ENCODE assay signal across 8 cellular contexts in the genomic region with DNA sequence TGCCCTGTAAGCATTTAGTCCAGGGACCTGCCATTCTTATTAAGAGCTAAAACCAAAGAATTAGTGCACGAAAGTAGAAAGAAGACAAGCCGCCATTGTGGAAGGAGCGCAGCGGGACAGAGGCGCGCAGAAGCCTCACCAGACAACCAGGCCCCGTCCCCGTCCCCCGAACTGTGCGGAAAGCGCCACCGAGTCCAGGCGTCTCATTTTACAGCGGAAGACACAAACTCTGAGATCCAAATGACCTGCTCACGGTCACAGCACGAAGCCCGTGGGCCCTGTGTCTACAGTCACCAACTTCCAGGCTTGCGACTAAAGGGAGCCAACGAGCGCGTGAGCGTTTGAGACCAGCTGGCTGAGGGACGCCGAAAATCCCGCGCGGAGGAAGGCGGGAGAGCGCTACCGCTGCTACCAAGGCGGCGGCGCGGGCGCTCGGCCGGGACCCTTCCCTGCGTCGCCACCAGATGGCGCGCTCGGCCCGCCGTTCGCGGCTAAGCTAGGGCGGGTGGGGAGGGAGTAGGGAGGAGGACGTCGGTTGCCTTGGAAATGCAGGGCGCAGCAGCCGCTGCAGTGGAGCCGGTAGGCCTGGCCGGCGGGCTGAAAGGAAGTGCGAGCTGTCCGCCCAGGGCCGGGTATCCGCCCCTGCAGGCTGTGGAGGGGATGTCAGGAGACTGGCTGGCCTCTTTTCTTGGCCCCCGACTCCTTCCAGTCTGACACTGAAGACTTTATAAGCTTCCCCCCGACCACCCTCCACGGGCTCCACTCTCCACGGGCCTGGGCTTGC. TPM values are rescaled to one million over a fixed set of nuclear protein-coding genes. Genes with fewer than 3 reads are reported as not detected.
DNase-seq lines count a peak whose midpoint lies in the region; ATAC-seq and TF ChIP-seq lines count a peak whose summit lies in the region.

No MANE protein-coding gene starts in this region.

- H3K9ac ChIP-seq in H9 (ENCODE audit: extremely low read depth, insufficient read length, low read length) (peak overlapping the region; percentile 78), Loucy (ENCODE audit: low read depth, low read length, poor library complexity, severe bottlenecking) (peak overlapping the region; percentile 84), neural progenitor cell (no peak overlapping the region), stomach smooth muscle (ENCODE audit: low read length in 2 of 2) (peak overlapping the region; percentile 88 to 94)

- no peak overlapping the region for H3K4ac ChIP-seq in H9 (ENCODE audit: low read depth, low read length)

- H3K27me3 ChIP-seq in H9 (ENCODE audit: insufficient read depth, low read length) (no peaks in the 10 kb centered on the region), Loucy (ENCODE audit: insufficient read depth, low read length, poor library complexity, severe bottlenecking) (no peaks in the 10 kb centered on the region), RWPE2 (ENCODE audit: insufficient read depth, poor library complexity, severe bottlenecking) (no peaks in the 10 kb centered on the region), foreskin keratinocyte (no peaks in the 10 kb centered on the region), neural progenitor cell (no peaks in the 10 kb centered on the region), stomach smooth muscle (ENCODE audit: control insufficient read depth in 1 of 2, insufficient read depth in 2 of 2, low read length in 2 of 2) (no peaks in the 10 kb centered on the region)

- no peak overlapping the region for H3K27ac ChIP-seq in H9 (ENCODE audit: insufficient read length, low read depth, low read length)
- H3K27ac ChIP-seq in RWPE2 (ENCODE audit: poor library complexity, severe bottlenecking) = peak overlapping the region; percentile 36
- H3K27ac ChIP-seq in foreskin keratinocyte = peak overlapping the region; percentile 8
- H3K27ac ChIP-seq in neural progenitor cell = peak overlapping the region; percentile 52
- H3K27ac ChIP-seq in stomach smooth muscle (ENCODE audit: low read length) = peak overlapping the region; percentile 70

- H3K27me3 Mint-ChIP-seq in H9 (ENCODE audit: low read depth) (peaks cover 3% of the 10 kb centered on the region), neural progenitor cell (ENCODE audit: insufficient read depth, low read depth) (peaks cover 3% of the 10 kb centered on the region)

- no peaks in the 10 kb centered on the region; the same call in 1 of the 2 replicates for H3K4me1 ChIP-seq in H9 (ENCODE audit: insufficient read depth, low read length)
- peaks cover 13% of the 10 kb centered on the region for H3K4me1 ChIP-seq in Loucy (ENCODE audit: insufficient read depth, low read length, poor library complexity, severe bottlenecking)
- H3K4me1 ChIP-seq in RWPE2 (ENCODE audit: insufficient read depth, poor library complexity, severe bottlenecking) = peaks cover 2% of the 10 kb centered on the region
- no peaks in the 10 kb centered on the region for H3K4me1 ChIP-seq in foreskin keratinocyte
- peaks cover 7% of the 10 kb centered on the region for H3K4me1 ChIP-seq in neural progenitor cell
- H3K4me1 ChIP-seq in stomach smooth muscle (ENCODE audit: control insufficient read depth, insufficient read depth, low read length) = peaks cover 9% of the 10 kb centered on the region

- H3K4me2 ChIP-seq in H9 (ENCODE audit: insufficient read depth, insufficient read length, low read length) (peak overlapping the region; percentile 78), Loucy (ENCODE audit: low read depth, low read length, poor library complexity, severe bottlenecking) (peak overlapping the region; percentile 82), neural progenitor cell (peak overlapping the region; percentile 71)

- peak overlapping the region; percentile 85 for H3K4me3 ChIP-seq in Loucy (ENCODE audit: low read length, poor library complexity, severe bottlenecking)
- peak overlapping the region; percentile 32 for H3K4me3 ChIP-seq in RWPE2 (ENCODE audit: severe bottlenecking)
- peak overlapping the region; percentile 40 for H3K4me3 ChIP-seq in neural progenitor cell
- H3K4me3 ChIP-seq in stomach smooth muscle (ENCODE audit: low read length in 2 of 2) = peak overlapping the region; percentile 91 to 94

- H3K4me3 Mint-ChIP-seq in H9 (peak overlapping the region; percentile 75 to 82), neural progenitor cell (peak overlapping the region; percentile 78)

- no peak overlapping the region for H3K23ac ChIP-seq in H9 (ENCODE audit: insufficient read length, low read depth, low read length)

- peak overlapping the region; percentile 84 to 96 (median 93); a peak in 5 of 7 replicates for H3K27ac Mint-ChIP-seq in H9
- H3K27ac Mint-ChIP-seq in neural progenitor cell = peak overlapping the region; percentile 93

- H4K5ac ChIP-seq in H9 (ENCODE audit: insufficient read length, low read depth, low read length) = no peak overlapping the region

- H4K91ac ChIP-seq in H9 (ENCODE audit: insufficient read length, low read depth, low read length) = no peak overlapping the region

- H2BK120ac ChIP-seq in H9 (ENCODE audit: low read depth, low read length, poor library complexity, severe bottlenecking) = no peak overlapping the region

- H3K79me2 ChIP-seq in H9 (ENCODE audit: insufficient read depth, low read length) (no peaks in the 10 kb centered on the region), Loucy (ENCODE audit: insufficient read depth, low read length) (no peaks in the 10 kb centered on the region), neural progenitor cell (ENCODE audit: low read depth) (no peaks in the 10 kb centered on the region)

- no peaks in the 10 kb centered on the region for H3K79me1 ChIP-seq in H9 (ENCODE audit: insufficient read depth, low read depth, low read length, poor library complexity, severe bottlenecking)

- H4K20me1 ChIP-seq in H9 (ENCODE audit: control insufficient read depth, insufficient read depth, insufficient read length) (no peaks in the 10 kb centered on the region), Loucy (ENCODE audit: insufficient read depth, low read length, poor library complexity, severe bottlenecking) (no peaks in the 10 kb centered on the region), neural progenitor cell (ENCODE audit: low read depth) (no peaks in the 10 kb centered on the region)

- H3K9me2 ChIP-seq in Loucy (replicated peaks; ENCODE audit: low read depth, low read length) = no peaks in the 10 kb centered on the region

- peak overlapping the region; percentile 88 for H3K18ac ChIP-seq in H9 (ENCODE audit: insufficient read length, low read depth, low read length)

- H2AFZ ChIP-seq in H9 (ENCODE audit: low read length) (peak overlapping the region; percentile 66), Loucy (ENCODE audit: low read length) (peak overlapping the region; percentile 94), neural progenitor cell (replicated peaks) (peak overlapping the region; percentile 97)

- DNase-seq in G401 (ENCODE audit: low spot score) = peak; percentile 86
- peak; percentile 97 for DNase-seq in H9
- DNase-seq in RWPE2 (ENCODE audit: low spot score) = peak; percentile 84
- peak; percentile 96 for DNase-seq in activated effector memory CD4-positive, alpha-beta T cell treated with anti-CD3 and anti-CD28 coated beads, Interleukin-2, amount 50 U/mL, for 16 hours
- DNase-seq in foreskin keratinocyte = peak; percentile 50 to 73
- DNase-seq in neural progenitor cell (ENCODE audit: low spot score) = peak; percentile 98

- H2BK15ac ChIP-seq in H9 (ENCODE audit: low read depth, low read length) = no peak overlapping the region

- H3F3A ChIP-seq in Loucy (ENCODE audit: low read depth) = no peaks in the 10 kb centered on the region
- H3F3A ChIP-seq in neural progenitor cell (ENCODE audit: low read depth) = peaks cover 10% of the 10 kb centered on the region

- peak; percentile 98 for ATAC-seq in RWPE2 (ENCODE audit: low read depth)
- ATAC-seq in foreskin keratinocyte = peak; percentile 99

- H2BK12ac ChIP-seq in H9 (ENCODE audit: insufficient read length, low read depth, low read length) = peak overlapping the region; percentile 3

- H3K36me3 Mint-ChIP-seq in H9 (ENCODE audit: insufficient read depth in 1 of 3, low read depth in 3 of 3) (peaks cover 14 to 30% (median 18%) of the 10 kb centered on the region in 3 experiments), neural progenitor cell (peaks cover 6% of the 10 kb centered on the region)

- H3K14ac ChIP-seq in H9 (ENCODE audit: insufficient read depth, low read length) = peak overlapping the region; percentile 96

- no peak overlapping the region for H4K8ac ChIP-seq in H9 (replicated peaks; ENCODE audit: insufficient read length, low read depth, low read length)

- H3K9me3 ChIP-seq in H9 (ENCODE audit: control insufficient read depth, low read depth, low read length) = no peaks in the 10 kb centered on the region
- no peaks in the 10 kb centered on the region for H3K9me3 ChIP-seq in Loucy (ENCODE audit: insufficient read depth, low read depth, low read length)
- H3K9me3 ChIP-seq in RWPE2 (ENCODE audit: severe bottlenecking) = no peaks in the 10 kb centered on the region
- peaks cover 9% of the 10 kb centered on the region for H3K9me3 ChIP-seq in neural progenitor cell (ENCODE audit: low read depth)
- H3K9me3 ChIP-seq in stomach smooth muscle (ENCODE audit: control insufficient read depth in 2 of 2, low read length in 2 of 2) = no peaks in the 10 kb centered on the region

- WGBS in H9 (ENCODE audit: extremely low coverage, insufficient read length, low lambda C conversion rate) = no CpG with 5 or more reads among the region's 62 CpGs

- H2BK20ac ChIP-seq in H9 (ENCODE audit: low read depth, low read length, poor library complexity, severe bottlenecking) = no peak overlapping the region

- H2BK5ac ChIP-seq in H9 (ENCODE audit: insufficient read length, low read length) = no peak overlapping the region

- in situ Hi-C loops in G401 (cut with HindIII; ENCODE audit: low sequenced_read_pairs) = no loop called here

- H3K4me1 Mint-ChIP-seq in H9 (peaks cover 7 to 11% of the 10 kb centered on the region in 2 experiments), neural progenitor cell (peaks cover 13% of the 10 kb centered on the region)

- H3K56ac ChIP-seq in H9 (ENCODE audit: insufficient read length, low read depth, low read length) = no peak overlapping the region

- no peak overlapping the region for H3T11ph ChIP-seq in H9 (ENCODE audit: low read length)

- no peaks in the 10 kb centered on the region for H3K36me3 ChIP-seq in Loucy (ENCODE audit: insufficient read depth, low read length)
- H3K36me3 ChIP-seq in RWPE2 (ENCODE audit: low read depth) = no peaks in the 10 kb centered on the region
- no peaks in the 10 kb centered on the region for H3K36me3 ChIP-seq in neural progenitor cell
- no peaks in the 10 kb centered on the region for H3K36me3 ChIP-seq in stomach smooth muscle (ENCODE audit: control insufficient read depth in 2 of 2, insufficient read depth in 2 of 2, low read length in 2 of 2)

- peak; percentile 94 for TF ChIP-seq CTCF in H9 (conservative IDR thresholded peaks at IDR 0.05)
- TF ChIP-seq CTCF in Loucy (conservative IDR thresholded peaks at IDR 0.05; ENCODE audit: low read length) = peak; percentile 61
- peak; percentile 96 for TF ChIP-seq CTCF in RWPE2 (IDR thresholded peaks at IDR 0.05; ENCODE audit: poor library complexity, severe bottlenecking)
- TF ChIP-seq CTCF in foreskin keratinocyte (conservative IDR thresholded peaks at IDR 0.05) = peak; percentile 98
- TF ChIP-seq CTCF in neural progenitor cell (IDR thresholded peaks at IDR 0.05) = peak; percentile 82

- no peaks in the 10 kb centered on the region for H3K23me2 ChIP-seq in H9 (ENCODE audit: insufficient read length, low read depth, low read length, poor library complexity, severe bottlenecking)

- H3K9me3 Mint-ChIP-seq in H9 = peaks cover 22 to 26% of the 10 kb centered on the region in 2 experiments
- peaks cover 16% of the 10 kb centered on the region for H3K9me3 Mint-ChIP-seq in neural progenitor cell

- H2AK5ac ChIP-seq in H9 (ENCODE audit: insufficient read length, low read length) = no peak overlapping the region

RNA-seq across cellular contexts. Expression of a gene that starts 0.4 kb away (rescaled TPM):
- total RNA-seq in G401 (2014; rRNA removed; shearing (Covaris generic)) = not detected in 2 replicates
- total RNA-seq in H9 (2021) (not detected in 2 replicates), foreskin keratinocyte (not detected in 2 replicates), neural progenitor cell (ENCODE audit: low replicate concordance) (0.06 TPM in 1 of 2 replicates, not detected in the other)
- not detected in 2 replicates for polyA plus RNA-seq in foreskin keratinocyte

RNA-seq across cellular contexts. Expression of a gene that starts 43.8 kb away (rescaled TPM):
- total RNA-seq in G401 (2014; rRNA removed; shearing (Covaris generic)) = 16.0 and 16.8 TPM in 2 replicates
- total RNA-seq in H9 (2021) (5.0 and 5.2 TPM in 2 replicates), foreskin keratinocyte (1.2 and 1.3 TPM in 2 replicates), neural progenitor cell (ENCODE audit: low replicate concordance) (26.4 and 34.1 TPM in 2 replicates)
- polyA plus RNA-seq in foreskin keratinocyte = 0.41 and 0.54 TPM in 2 replicates

Comparison
In these comparisons a context has a peak if more than half of its experiments do, and no peak if none do; other contexts are left out.
1. H3K4me3 ChIP-seq: peak in every context shown above with its lines; median percentile 92 in stomach smooth muscle; 85 in Loucy; 40 in neural progenitor cell; 32 in RWPE2.